In genomic region chr19:46995492-46995891, GRCh38 we compare ENCODE assay signal across 14 cellular contexts. TPM values are rescaled to one million over a fixed set of nuclear protein-coding genes. Genes with fewer than 3 reads are reported as not detected.
DNase-seq lines count a peak whose midpoint lies in the region; ATAC-seq and TF ChIP-seq lines count a peak whose summit lies in the region.
"Had no signal": no experiment of that assay in that cellular context is flagged by ENCODE, and none has a peak within 500 bp of the region (broad histone marks: within the 10 kb centered on the region; RNA-seq: fewer than 3 reads in every experiment).

No MANE protein-coding gene starts in this region.

- H3K23ac ChIP-seq in mesenchymal stem cell (ENCODE audit: low read length in 2 of 2): no peak overlapping the region

- H2BK5ac ChIP-seq in mesenchymal stem cell (ENCODE audit: low read depth, low read length, poor library complexity, severe bottlenecking): no peak overlapping the region

- H3K27ac ChIP-seq in heart left ventricle (peak overlapping the region in 5 of 12 donors; percentile 14 to 34 (median 19)), mesenchymal stem cell (ENCODE audit: low read length, poor library complexity, severe bottlenecking) (no peak overlapping the region)
- H3K27ac ChIP-seq: BLaER1 treated with 17β-estradiol and CSF1 and Interleukin-3, amounts not matched to agents 10 nM and 100 nM had no signal

- H3K4me1 Mint-ChIP-seq in stimulated activated effector memory CD8-positive, alpha-beta T cell treated with anti-CD3 and anti-CD28 coated beads, Interleukin-12 subunit alpha, Interleukin-12 subunit beta, amount 100 ng/mL, for 72 hours: peaks cover 13% of the 10 kb centered on the region

- no peak overlapping the region for H2BK12ac ChIP-seq in mesenchymal stem cell (ENCODE audit: low read length in 2 of 2)

- no peak overlapping the region for H3K18ac ChIP-seq in mesenchymal stem cell (ENCODE audit: low read depth in 1 of 2, low read length in 2 of 2)

- H3K9me3 Mint-ChIP-seq in stimulated activated effector memory CD8-positive, alpha-beta T cell treated with anti-CD3 and anti-CD28 coated beads, Interleukin-12 subunit alpha, Interleukin-12 subunit beta, amount 100 ng/mL, for 72 hours: no peaks in the 10 kb centered on the region
- H3K9me3 Mint-ChIP-seq: CD4-positive, CD25-positive, alpha-beta regulatory T cell; GM23338 had no signal

- H3K4me3 ChIP-seq in heart left ventricle (no peak overlapping the region), mesenchymal stem cell (ENCODE audit: insufficient read depth in 1 of 2, low read depth in 1 of 2, low read length in 2 of 2) (no peak overlapping the region)
- H3K4me3 ChIP-seq: BLaER1 treated with 17β-estradiol and CSF1 and Interleukin-3, amounts not matched to agents 10 nM and 100 nM; GM12878; GM23338 had no signal

- H2AFZ ChIP-seq in mesenchymal stem cell (ENCODE audit: low read depth, low read length): no peak overlapping the region
- H2AFZ ChIP-seq: GM23338 had no signal

- TF ChIP-seq POLR2A in heart left ventricle (IDR thresholded peaks at IDR 0.05): no peak

- H3K36me3 Mint-ChIP-seq in stimulated activated effector memory CD8-positive, alpha-beta T cell treated with anti-CD3 and anti-CD28 coated beads, Interleukin-12 subunit alpha, Interleukin-12 subunit beta, amount 100 ng/mL, for 72 hours: peaks cover 73% of the 10 kb centered on the region

- no peaks in the 10 kb centered on the region for H3K9me3 ChIP-seq in heart left ventricle
- no peaks in the 10 kb centered on the region for H3K9me3 ChIP-seq in mesenchymal stem cell (ENCODE audit: control insufficient read depth, low read length)
- H3K9me3 ChIP-seq: BLaER1 treated with 17β-estradiol and CSF1 and Interleukin-3, amounts not matched to agents 10 nM and 100 nM had no signal

- no peak overlapping the region for H3K27ac Mint-ChIP-seq in stimulated activated effector memory CD8-positive, alpha-beta T cell treated with anti-CD3 and anti-CD28 coated beads, Interleukin-12 subunit alpha, Interleukin-12 subunit beta, amount 100 ng/mL, for 72 hours
- H3K27ac Mint-ChIP-seq: CD4-positive, CD25-positive, alpha-beta regulatory T cell; GM23338 had no signal

- intact Hi-C loops in heart left ventricle (cut with DNase I): loop anchor here in 6 of 10 donors (10.0 kb wide), 3 partner anchors 231 to 251 kb away; partner anchors contain the start of genes FKRP (in 1 of the 6) and STRN4 (in 1 of the 6)
- intact Hi-C loops in left cardiac atrium (cut with DNase I): loop anchor here in 1 of 2 donors (10.0 kb wide), 1 partner anchor 241 kb away; no protein-coding TSS in a partner anchor

- H3K79me1 ChIP-seq in mesenchymal stem cell (replicated peaks; ENCODE audit: low read length, poor library complexity, severe bottlenecking): peaks cover 57% of the 10 kb centered on the region

- H3K4me1 ChIP-seq in heart left ventricle (peaks cover 4 to 51% (median 31%) of the 10 kb centered on the region in 12 donors), mesenchymal stem cell (ENCODE audit: control insufficient read depth, insufficient read depth, low read depth, low read length) (peaks cover 9% of the 10 kb centered on the region)

- TF ChIP-seq CTCF in heart left ventricle (IDR thresholded peaks at IDR 0.05): no peak

- peak; percentile 24 for DNase-seq in NCI-H510A treated with DMSO at 0.1 percent for 48 hours (lab: John Stamatoyannopoulos, UW)
- DNase-seq in NCI-H510A (lab: John Stamatoyannopoulos, UW): no peak
- peak in 2 of 5 donors; percentile 33 to 64 for DNase-seq in heart left ventricle
- DNase-seq in left cardiac atrium: no peak
- DNase-seq in mesenchymal stem cell: no peak
- DNase-seq in stimulated activated effector memory CD8-positive, alpha-beta T cell treated with anti-CD3 and anti-CD28 coated beads, Interleukin-12 subunit alpha, Interleukin-12 subunit beta, amount 100 ng/mL, for 72 hours (ENCODE audit: low spot score in 2 of 2): no peak
- DNase-seq in anterior cingulate cortex (lab: John Stamatoyannopoulos, UW): no peak
- DNase-seq: ACHN; CD4-positive, CD25-positive, alpha-beta regulatory T cell; DMS79; H7 had no signal

- no peak overlapping the region for H4K8ac ChIP-seq in mesenchymal stem cell (ENCODE audit: low read length)

- H3K4me3 Mint-ChIP-seq in stimulated activated effector memory CD8-positive, alpha-beta T cell treated with anti-CD3 and anti-CD28 coated beads, Interleukin-12 subunit alpha, Interleukin-12 subunit beta, amount 100 ng/mL, for 72 hours: no peak overlapping the region
- H3K4me3 Mint-ChIP-seq: CD4-positive, CD25-positive, alpha-beta regulatory T cell; GM23338 had no signal

- H3K27me3 ChIP-seq in heart left ventricle (no peaks in the 10 kb centered on the region), mesenchymal stem cell (ENCODE audit: control insufficient read depth in 1 of 2, insufficient read depth in 1 of 2, low read length in 2 of 2) (no peaks in the 10 kb centered on the region)

- no peak overlapping the region for H3K4me2 ChIP-seq in mesenchymal stem cell (ENCODE audit: low read length, poor library complexity, severe bottlenecking)
- H3K4me2 ChIP-seq: BLaER1 treated with 17β-estradiol and CSF1 and Interleukin-3, amounts not matched to agents 10 nM and 100 nM; GM23338 had no signal

- no peak overlapping the region for H2BK120ac ChIP-seq in mesenchymal stem cell (ENCODE audit: low read depth, low read length)

- H2AK5ac ChIP-seq in mesenchymal stem cell (ENCODE audit: low read length, severe bottlenecking): no peak overlapping the region

- H4K91ac ChIP-seq in mesenchymal stem cell (ENCODE audit: low read length): no peak overlapping the region

- H3K36me3 ChIP-seq in heart left ventricle: peaks cover 0 to 81% (median 39%) of the 10 kb centered on the region in 9 donors
- H3K36me3 ChIP-seq in mesenchymal stem cell (ENCODE audit: control insufficient read depth in 1 of 2, insufficient read depth in 2 of 2, low read depth in 1 of 2, low read length in 2 of 2): peaks cover 73 to 76% of the 10 kb centered on the region in 2 experiments

- no peak overlapping the region for H3K4ac ChIP-seq in mesenchymal stem cell (ENCODE audit: low read depth in 1 of 2, low read length in 2 of 2)

- peak overlapping the region in 1 of 2 experiments; percentile 6 for H3K14ac ChIP-seq in mesenchymal stem cell (ENCODE audit: low read length in 2 of 2)

- H2BK15ac ChIP-seq in mesenchymal stem cell (ENCODE audit: low read depth, poor library complexity, severe bottlenecking): peak overlapping the region; percentile 34

- H3K9ac ChIP-seq in mesenchymal stem cell (ENCODE audit: low read length): no peak overlapping the region
- H3K9ac ChIP-seq: BLaER1 treated with 17β-estradiol and CSF1 and Interleukin-3, amounts not matched to agents 10 nM and 100 nM had no signal

- WGBS in heart left ventricle, 4 donors: 71 to 97% (median 79%) methylated on average over 1 to 7 of the region's 7 CpGs
- 96% methylated on average over 7 of the region's 7 CpGs for WGBS in mesenchymal stem cell

- ATAC-seq in heart left ventricle (peak in 3 of 4 donors; percentile 5 to 47 (median 25)), left cardiac atrium (no peak)
- ATAC-seq in stimulated activated effector memory CD8-positive, alpha-beta T cell treated with anti-CD3 and anti-CD28 coated beads, Interleukin-12 subunit alpha, Interleukin-12 subunit beta, amount 100 ng/mL, for 72 hours: no peak
- ATAC-seq: GM12878, GM23338 had no signal

RNA-seq across cellular contexts. Expression of gene NPAS1, which starts 24.1 kb away (rescaled TPM):
- 1 to 10 TPM in 2 of 9 donors, under 1 TPM in 6, not detected in 1; 0.16 to 1.3 (median 0.53) TPM for total RNA-seq in heart left ventricle
- polyA plus RNA-seq in heart left ventricle: 1 to 10 TPM; 1.2 to 1.3 TPM
- total RNA-seq in left cardiac atrium: 1 to 10 TPM in 1 of 2 donors, under 1 TPM in 1; 0.44 to 1.2 TPM
- polyA plus RNA-seq in mesenchymal stem cell (2013, experiment 1 of 2): 0.41 TPM
- polyA plus RNA-seq in mesenchymal stem cell (2013, experiment 2 of 2): 0.47 TPM

RNA-seq across cellular contexts. Expression of gene TMEM160, which starts 52.9 kb away (rescaled TPM):
- total RNA-seq in heart left ventricle (10 to 100 TPM; 21.7 to 58.0 (median 24.5) TPM), left cardiac atrium (10 to 100 TPM; 30.6 to 35.8 TPM)
- 10 to 100 TPM; 10.5 to 21.7 TPM for polyA plus RNA-seq in heart left ventricle
- polyA plus RNA-seq in mesenchymal stem cell (2013, experiment 1 of 2): 28.2 TPM
- 28.5 TPM for polyA plus RNA-seq in mesenchymal stem cell (2013, experiment 2 of 2)

Comparison
In these comparisons a context has a peak if more than half of its experiments do, and no peak if none do; other contexts are left out.
1. ATAC-seq: peak in heart left ventricle (3 of 4); none in left cardiac atrium (0 of 2) and stimulated activated effector memory CD8-positive, alpha-beta T cell treated with anti-CD3 and anti-CD28 coated beads, Interleukin-12 subunit alpha, Interleukin-12 subunit beta, amount 100 ng/mL, for 72 hours (single experiment).